Comparison of ENCODE assay signal across 13 cellular contexts in genomic region chr11:65947133-65947532, GRCh38. TPM values are rescaled to one million over a fixed set of nuclear protein-coding genes. Genes with fewer than 3 reads are reported as not detected.
DNase-seq lines count a peak whose midpoint lies in the region; ATAC-seq and TF ChIP-seq lines count a peak whose summit lies in the region.
"Had no signal": no experiment of that assay in that cellular context is flagged by ENCODE, and none has a peak within 500 bp of the region (broad histone marks: within the 10 kb centered on the region; RNA-seq: fewer than 3 reads in every experiment).

No MANE protein-coding gene starts in this region.

- H3K27ac ChIP-seq in body of pancreas: no peak overlapping the region
- H3K27ac ChIP-seq: BLaER1 had no signal

- no peak for TF ChIP-seq POLR2A in body of pancreas (IDR thresholded peaks at IDR 0.05)

- H3K4me1 ChIP-seq in iPS-15b (ENCODE audit: control insufficient read depth, insufficient read depth, low read length): peaks cover 14% of the 10 kb centered on the region
- no peaks in the 10 kb centered on the region for H3K4me1 ChIP-seq in body of pancreas
- H3K4me1 ChIP-seq: BLaER1, HAP-1 had no signal

- DNase-seq in H7: peak; percentile 81
- peak; percentile 41 for DNase-seq in SK-N-DZ (ENCODE audit: low spot score)
- DNase-seq in body of pancreas: no peak
- DNase-seq in activated CD4-positive, alpha-beta T cell treated with anti-CD3 and anti-CD28 coated beads, Interleukin-2, amount 50 U/mL, for 4 hours: no peak
- DNase-seq: CD8-positive, alpha-beta T cell; NCI-H187 treated with DMSO at 0.1 percent for 48 hours; NCI-H526 treated with DMSO at 0.1 percent for 48 hours; OCI-M1; SIG-M5 had no signal

- H3K27me3 ChIP-seq in H7 (ENCODE audit: control insufficient read depth, insufficient read depth, low read length) (no peaks in the 10 kb centered on the region), iPS-15b (ENCODE audit: control insufficient read depth, insufficient read depth, low read length) (no peaks in the 10 kb centered on the region), body of pancreas (no peaks in the 10 kb centered on the region)
- H3K27me3 ChIP-seq: BLaER1 had no signal

- intact Hi-C loops in body of pancreas (cut with DNase I): no loop called here

- 59% methylated on average over 5 to 13 of the region's 13 CpGs for WGBS in body of pancreas, 2 donors

- ATAC-seq in body of pancreas (no peak), GM19023 (IDR thresholded peaks at IDR 0.05; ENCODE audit: unreplicated experiment) (no peak)
- ATAC-seq: CD8-positive, alpha-beta T cell had no signal

- TF ChIP-seq CTCF in body of pancreas (IDR thresholded peaks at IDR 0.05): no peak

- H3K4me3 ChIP-seq in H7 (ENCODE audit: insufficient read depth, low read depth, low read length): no peak overlapping the region
- H3K4me3 ChIP-seq in iPS-15b (ENCODE audit: low read depth, low read length): no peak overlapping the region
- H3K4me3 ChIP-seq in body of pancreas: no peak overlapping the region
- H3K4me3 ChIP-seq: BLaER1, HAP-1 had no signal

- no peaks in the 10 kb centered on the region for H3K9me3 ChIP-seq in iPS-15b (ENCODE audit: control insufficient read depth, insufficient read depth, low read length)
- no peaks in the 10 kb centered on the region for H3K9me3 ChIP-seq in body of pancreas
- H3K9me3 ChIP-seq: BLaER1, HAP-1 had no signal

- H3K36me3 ChIP-seq in H7 (replicated peaks; ENCODE audit: control insufficient read depth, insufficient read depth, low read length): no peaks in the 10 kb centered on the region
- H3K36me3 ChIP-seq in iPS-15b (ENCODE audit: control insufficient read depth, insufficient read depth, low read length): no peaks in the 10 kb centered on the region
- H3K36me3 ChIP-seq in body of pancreas (replicated peaks in 1 of 2; ENCODE audit: insufficient read depth in 1 of 2, low read depth in 2 of 2): no peaks in the 10 kb centered on the region
- H3K36me3 ChIP-seq: BLaER1, HAP-1 had no signal

- H3K9ac ChIP-seq in iPS-15b (ENCODE audit: low read depth, low read length): peak overlapping the region; percentile 4
- H3K9ac ChIP-seq: BLaER1 had no signal

RNA-seq across cellular contexts. Expression of gene TSGA10IP, which starts 1.9 kb away (rescaled TPM):
- 1.7 and 4.1 TPM in 2 replicates for total RNA-seq in H7 (2014; rRNA removed; shearing (Covaris generic))
- 0.48 TPM in 1 of 2 replicates, not detected in the other for polyA plus RNA-seq in SK-N-DZ (2014; cell fraction: cytosol; rRNA removed)
- polyA plus RNA-seq in SK-N-DZ (2014; cell fraction: nucleus; rRNA removed): 1.5 and 3.2 TPM in 2 replicates
- not detected for total RNA-seq in body of pancreas
- total RNA-seq: CD8-positive, alpha-beta T cell had no signal

RNA-seq across cellular contexts. Expression of gene SART1, which starts 14.4 kb away (rescaled TPM):
- 27.5 and 34.6 TPM in 2 replicates for total RNA-seq in H7 (2014; rRNA removed; shearing (Covaris generic))
- 12.6 and 42.4 TPM in 2 replicates for polyA plus RNA-seq in SK-N-DZ (2014; cell fraction: cytosol; rRNA removed)
- polyA plus RNA-seq in SK-N-DZ (2014; cell fraction: nucleus; rRNA removed): 30.5 and 35.2 TPM in 2 replicates
- 10 to 100 TPM; 27.5 to 60.6 TPM for total RNA-seq in body of pancreas

RNA-seq across cellular contexts. Expression of gene DRAP1, which starts 27.9 kb away (rescaled TPM):
- total RNA-seq in H7 (2014; rRNA removed; shearing (Covaris generic)): 88.1 and 97.5 TPM in 2 replicates
- 63.8 and 70.1 TPM in 2 replicates for polyA plus RNA-seq in SK-N-DZ (2014; cell fraction: cytosol; rRNA removed)
- polyA plus RNA-seq in SK-N-DZ (2014; cell fraction: nucleus; rRNA removed): 69.2 and 74.1 TPM in 2 replicates
- total RNA-seq in body of pancreas: 10 to 100 TPM; 29.6 to 91.6 TPM

RNA-seq across cellular contexts. Expression of gene C11orf68, which starts 28.3 kb away (rescaled TPM):
- 23.9 and 29.1 TPM in 2 replicates for total RNA-seq in H7 (2014; rRNA removed; shearing (Covaris generic))
- polyA plus RNA-seq in SK-N-DZ (2014; cell fraction: cytosol; rRNA removed): 13.3 and 20.3 TPM in 2 replicates
- polyA plus RNA-seq in SK-N-DZ (2014; cell fraction: nucleus; rRNA removed): 9.9 and 10.5 TPM in 2 replicates
- total RNA-seq in body of pancreas: 10 to 100 TPM; 10.4 to 17.8 TPM

RNA-seq across cellular contexts. Expression of gene FOSL1, which starts 46.9 kb away (rescaled TPM):
- 0.48 and 1.0 TPM in 2 replicates for total RNA-seq in H7 (2014; rRNA removed; shearing (Covaris generic))
- not detected in 2 replicates for polyA plus RNA-seq in SK-N-DZ (2014; cell fraction: cytosol; rRNA removed)
- polyA plus RNA-seq in SK-N-DZ (2014; cell fraction: nucleus; rRNA removed): not detected in 2 replicates
- total RNA-seq in body of pancreas: 10 to 100 TPM in 1 of 2 donors, under 1 TPM in 1; 0.52 to 17.8 TPM

Comparison
In these comparisons a context has a peak if more than half of its experiments do, and no peak if none do; other contexts are left out.
1. DNase-seq: peak in H7 (single experiment) and SK-N-DZ (single experiment); none in body of pancreas (0 of 4) and activated CD4-positive, alpha-beta T cell treated with anti-CD3 and anti-CD28 coated beads, Interleukin-2, amount 50 U/mL, for 4 hours (0 of 2).